32 cellular contexts compared by ENCODE assay signal in the genomic region with DNA sequence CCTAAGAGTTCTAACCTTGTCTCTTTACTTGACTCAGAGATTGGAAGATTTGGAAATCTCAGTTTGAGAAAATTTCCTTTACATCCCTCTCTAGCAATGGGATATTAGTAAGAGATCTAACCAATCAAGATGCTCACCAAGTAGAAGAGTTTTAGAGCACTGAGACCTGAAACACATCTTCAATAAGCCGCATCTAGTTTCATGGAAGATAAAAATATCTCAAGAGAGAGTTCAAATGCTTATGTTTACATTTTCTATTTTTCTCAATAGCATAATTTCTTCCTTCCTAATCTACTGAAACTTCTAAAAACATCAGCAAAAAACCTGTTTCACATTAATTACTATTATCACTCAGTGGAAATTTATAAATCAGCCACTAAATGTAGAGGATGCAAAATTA.
"Had no signal": no experiment of that assay in that cellular context is flagged by ENCODE, and none has a peak within 500 bp of the region (broad histone marks: within the 10 kb centered on the region; RNA-seq: fewer than 3 reads in every experiment).

No MANE protein-coding gene starts in this region.

- DNase-seq: activated B cell treated with CpG ODN at 0.5 μM for 24 hours; activated CD4-positive, alpha-beta memory T cell treated with anti-CD3 and anti-CD28 coated beads for 36 hours; activated CD4-positive, alpha-beta T cell treated with anti-CD3 and anti-CD28 coated beads for 4 hours; activated CD4-positive, alpha-beta T cell treated with anti-CD3 and anti-CD28 coated beads, Interleukin-2, amount 10 ng/mL, durations not matched to agents 24 days and 14 days; activated CD4-positive, alpha-beta T cell treated with anti-CD3 and anti-CD28 coated beads, Interleukin-2, amount 50 U/mL, for 1 hour; activated CD4-positive, alpha-beta T cell treated with anti-CD3 and anti-CD28 coated beads, Interleukin-2, amount 50 U/mL, for 4 hours; activated CD4-positive, CD25-positive, alpha-beta regulatory T cell treated with anti-CD3 and anti-CD28 coated beads, Interleukin-2, amount 50 U/mL, for 72 hours; activated CD8-positive, alpha-beta memory T cell treated with anti-CD3 and anti-CD28 coated beads, Interleukin-2, amount 50 U/mL, for 4 hours; activated CD8-positive, alpha-beta T cell treated with anti-CD3 and anti-CD28 coated beads for 36 hours; activated effector memory CD4-positive, alpha-beta T cell treated with Interleukin-2 at 50 U/mL for 16 hours; activated gamma-delta T cell; activated naive CD4-positive, alpha-beta T cell treated with anti-CD3 and anti-CD28 coated beads, Interleukin-2, amount 10 ng/mL, durations not matched to agents 7 days and 5 days; activated naive CD4-positive, alpha-beta T cell treated with Interleukin-2 at 50 U/mL for 16 hours; activated naive CD8-positive, alpha-beta T cell treated with anti-CD3 and anti-CD28 coated beads, Interleukin-2, amount 10 ng/mL, durations not matched to agents 7 days and 5 days; activated naive CD8-positive, alpha-beta T cell treated with anti-CD3 and anti-CD28 coated beads, Interleukin-2, amount 50 U/mL, for 24 hours; activated T-cell treated with anti-CD3 and anti-CD28 coated beads for 4 hours; activated T-cell treated with anti-CD3 and anti-CD28 coated beads, Interleukin-2, amount 50 U/mL, for 1 hour; activated T-cell treated with anti-CD3 and anti-CD28 coated beads, Interleukin-2, amount 50 U/mL, for 4 hours; activated T-cell treated with anti-CD3 and anti-CD28 coated beads, Interleukin-2, amount 50 U/mL, for 72 hours; amygdala; aorta; body of pancreas; brain microvascular endothelial cell; central memory CD4-positive, alpha-beta T cell; T-cell; T-helper 17 cell; T-helper 9 cell had no signal

- H3K4me3 Mint-ChIP-seq: activated B cell treated with CpG ODN at 0.5 μM for 24 hours; activated CD4-positive, alpha-beta memory T cell treated with anti-CD3 and anti-CD28 coated beads for 36 hours; activated CD4-positive, alpha-beta T cell treated with anti-CD3 and anti-CD28 coated beads, Interleukin-2, amount 10 ng/mL, durations not matched to agents 24 days and 14 days; activated CD8-positive, alpha-beta T cell treated with anti-CD3 and anti-CD28 coated beads for 36 hours; activated naive CD4-positive, alpha-beta T cell treated with anti-CD3 and anti-CD28 coated beads, Interleukin-2, amount 10 ng/mL, durations not matched to agents 7 days and 5 days; activated naive CD4-positive, alpha-beta T cell treated with anti-CD3 and anti-CD28 coated beads, Interleukin-2, amount 50 U/mL, for 24 hours; activated naive CD8-positive, alpha-beta T cell; activated naive CD8-positive, alpha-beta T cell treated with anti-CD3 and anti-CD28 coated beads, Interleukin-2, amount 10 ng/mL, durations not matched to agents 7 days and 5 days; activated naive CD8-positive, alpha-beta T cell treated with anti-CD3 and anti-CD28 coated beads, Interleukin-2, amount 50 U/mL, for 24 hours; activated T-cell treated with anti-CD3 and anti-CD28 coated beads, Interleukin-2, amount 50 U/mL, for 4 hours; activated T-cell treated with anti-CD3 and anti-CD28 coated beads, Interleukin-2, amount 50 U/mL, for 72 hours; T-cell; T-helper 17 cell had no signal

- ATAC-seq: activated CD8-positive, alpha-beta T cell treated with anti-CD3 and anti-CD28 coated beads for 36 hours; activated naive CD8-positive, alpha-beta T cell treated with anti-CD3 and anti-CD28 coated beads, Interleukin-2, amount 50 U/mL, for 24 hours; activated T-cell treated with anti-CD3 and anti-CD28 coated beads, Interleukin-2, amount 50 U/mL, for 4 hours; activated T-cell treated with anti-CD3 and anti-CD28 coated beads, Interleukin-2, amount 50 U/mL, for 72 hours; body of pancreas; T-cell; T-helper 17 cell had no signal

- H3K9me3 Mint-ChIP-seq: activated B cell treated with CpG ODN at 0.5 μM for 24 hours; activated CD4-positive, alpha-beta memory T cell treated with anti-CD3 and anti-CD28 coated beads for 36 hours; activated CD4-positive, alpha-beta T cell treated with anti-CD3 and anti-CD28 coated beads, Interleukin-2, amount 10 ng/mL, durations not matched to agents 24 days and 14 days; activated CD8-positive, alpha-beta T cell treated with anti-CD3 and anti-CD28 coated beads for 36 hours; activated naive CD4-positive, alpha-beta T cell treated with anti-CD3 and anti-CD28 coated beads, Interleukin-2, amount 10 ng/mL, durations not matched to agents 7 days and 5 days; activated naive CD4-positive, alpha-beta T cell treated with anti-CD3 and anti-CD28 coated beads, Interleukin-2, amount 50 U/mL, for 24 hours; activated naive CD8-positive, alpha-beta T cell treated with anti-CD3 and anti-CD28 coated beads, Interleukin-2, amount 10 ng/mL, durations not matched to agents 7 days and 5 days; activated naive CD8-positive, alpha-beta T cell treated with anti-CD3 and anti-CD28 coated beads, Interleukin-2, amount 50 U/mL, for 24 hours; activated T-cell treated with anti-CD3 and anti-CD28 coated beads, Interleukin-2, amount 50 U/mL, for 4 hours; activated T-cell treated with anti-CD3 and anti-CD28 coated beads, Interleukin-2, amount 50 U/mL, for 72 hours; activated T-helper 2 cell treated with anti-CD3 and anti-CD28 coated beads, Interferon-gamma antibody, Interleukin-2, Interleukin-4, amounts not matched to agents 10 μg/mL and 5 μg/mL and 100 μg/mL, durations not matched to agents 14 hours and 24 hours and 36 hours; T-cell had no signal

- H3K27ac Mint-ChIP-seq: activated B cell treated with CpG ODN at 0.5 μM for 24 hours; activated CD4-positive, alpha-beta memory T cell treated with anti-CD3 and anti-CD28 coated beads for 36 hours; activated CD4-positive, alpha-beta T cell treated with anti-CD3 and anti-CD28 coated beads, Interleukin-2, amount 10 ng/mL, durations not matched to agents 24 days and 14 days; activated CD8-positive, alpha-beta T cell treated with anti-CD3 and anti-CD28 coated beads for 36 hours; activated naive CD4-positive, alpha-beta T cell treated with anti-CD3 and anti-CD28 coated beads, Interleukin-2, amount 10 ng/mL, durations not matched to agents 7 days and 5 days; activated naive CD4-positive, alpha-beta T cell treated with anti-CD3 and anti-CD28 coated beads, Interleukin-2, amount 50 U/mL, for 24 hours; activated naive CD8-positive, alpha-beta T cell; activated naive CD8-positive, alpha-beta T cell treated with anti-CD3 and anti-CD28 coated beads, Interleukin-2, amount 10 ng/mL, durations not matched to agents 7 days and 5 days; activated naive CD8-positive, alpha-beta T cell treated with anti-CD3 and anti-CD28 coated beads, Interleukin-2, amount 50 U/mL, for 24 hours; activated T-cell treated with anti-CD3 and anti-CD28 coated beads, Interleukin-2, amount 50 U/mL, for 72 hours; activated T-helper 2 cell treated with anti-CD3 and anti-CD28 coated beads, Interferon-gamma antibody, Interleukin-2, Interleukin-4, amounts not matched to agents 10 μg/mL and 5 μg/mL and 100 μg/mL, durations not matched to agents 14 hours and 24 hours and 36 hours; T-cell; T-helper 17 cell had no signal

- H3K9me3 ChIP-seq: body of pancreas, breast epithelium had no signal

- H3K4me1 ChIP-seq: breast epithelium had no signal

- H3K4me1 Mint-ChIP-seq: activated B cell treated with CpG ODN at 0.5 μM for 24 hours; activated naive CD8-positive, alpha-beta T cell treated with anti-CD3 and anti-CD28 coated beads, Interleukin-2, amount 50 U/mL, for 24 hours had no signal

- H3K36me3 ChIP-seq: breast epithelium had no signal

- H3K4me3 ChIP-seq: body of pancreas, breast epithelium had no signal

- H3K27me3 ChIP-seq: body of pancreas, brain microvascular endothelial cell, breast epithelium had no signal

- H3K36me3 Mint-ChIP-seq: activated naive CD4-positive, alpha-beta T cell treated with anti-CD3 and anti-CD28 coated beads, Interleukin-2, amount 10 ng/mL, durations not matched to agents 7 days and 5 days; activated naive CD8-positive, alpha-beta T cell treated with anti-CD3 and anti-CD28 coated beads, Interleukin-2, amount 10 ng/mL, durations not matched to agents 7 days and 5 days had no signal

- H3K27me3 Mint-ChIP-seq: activated B cell treated with CpG ODN at 0.5 μM for 24 hours; activated CD4-positive, alpha-beta memory T cell treated with anti-CD3 and anti-CD28 coated beads for 36 hours; activated CD4-positive, alpha-beta T cell treated with anti-CD3 and anti-CD28 coated beads, Interleukin-2, amount 10 ng/mL, durations not matched to agents 24 days and 14 days; activated CD8-positive, alpha-beta T cell treated with anti-CD3 and anti-CD28 coated beads for 36 hours; activated naive CD4-positive, alpha-beta T cell treated with anti-CD3 and anti-CD28 coated beads, Interleukin-2, amount 10 ng/mL, durations not matched to agents 7 days and 5 days; activated naive CD4-positive, alpha-beta T cell treated with anti-CD3 and anti-CD28 coated beads, Interleukin-2, amount 50 U/mL, for 24 hours; activated naive CD8-positive, alpha-beta T cell; activated naive CD8-positive, alpha-beta T cell treated with anti-CD3 and anti-CD28 coated beads, Interleukin-2, amount 10 ng/mL, durations not matched to agents 7 days and 5 days; activated naive CD8-positive, alpha-beta T cell treated with anti-CD3 and anti-CD28 coated beads, Interleukin-2, amount 50 U/mL, for 24 hours; T-cell; T-helper 17 cell had no signal

- H3K27ac ChIP-seq: body of pancreas, brain microvascular endothelial cell, breast epithelium, VCaP had no signal
